28 cellular contexts compared by ENCODE assay signal in genomic region chr4:55055529-55055928, GRCh38.
"Had no signal": no experiment of that assay in that cellular context is flagged by ENCODE, and none has a peak within 500 bp of the region (broad histone marks: within the 10 kb centered on the region; RNA-seq: fewer than 3 reads in every experiment).

No MANE protein-coding gene starts in this region.

- H3K27ac ChIP-seq: stomach, suprapubic skin, testis, thoracic aorta, thyroid gland, tibial artery, tibial nerve, transverse colon, upper lobe of left lung, upper lobe of right lung, uterus, vagina had no signal

- DNase-seq: stimulated activated CD4-positive, alpha-beta T cell treated with anti-CD3 and anti-CD28 coated beads, Interleukin-2, amount 100 ng/mL, for 48 hours; stimulated activated CD4-positive, alpha-beta T cell treated with anti-CD3 and anti-CD28 coated beads, Interleukin-4, amount 100 ng/mL, for 1 hour; stimulated activated CD4-positive, alpha-beta T cell treated with anti-CD3 and anti-CD28 coated beads, Interleukin-4, amount 100 ng/mL, for 24 hours; stimulated activated CD4-positive, alpha-beta T cell treated with anti-CD3 and anti-CD28 coated beads, Interleukin-4, amount 100 ng/mL, for 4 hours; stimulated activated CD8-positive, alpha-beta memory T cell treated with anti-CD3 and anti-CD28 coated beads, Interleukin-4, amount 100 ng/mL, for 48 hours; stimulated activated naive B cell treated with anti-CD40 and anti-IgM and Interleukin-4, amounts not matched to agents 10 μg/mL and 1 μg/mL and 100 μg/mL, for 72 hours; stimulated activated naive CD4-positive, alpha-beta T cell; stimulated activated naive CD4-positive, alpha-beta T cell treated with Interleukin-2 at 50 U/mL for 16 hours; stimulated activated naive CD8-positive, alpha-beta T cell treated with anti-CD3 and anti-CD28 coated beads, Interleukin-15, amount 100 ng/mL, for 72 hours; stimulated activated naive CD8-positive, alpha-beta T cell treated with anti-CD3 and anti-CD28 coated beads, Interleukin-15, Interleukin-2, amounts not matched to agents 100 U/mL and 50 U/mL, for 24 hours; stomach; substantia nigra; testis; thyroid gland; tibial artery; transverse colon; trophoblast cell; upper lobe of left lung; upper lobe of right lung; uterus had no signal

- H3K27ac Mint-ChIP-seq: stimulated activated effector memory CD8-positive, alpha-beta T cell treated with anti-CD3 and anti-CD28 coated beads, Interleukin-12 subunit alpha, Interleukin-12 subunit beta, amount 100 ng/mL, for 72 hours; stimulated activated memory B cell treated with anti-CD40 and anti-IgM and Interleukin-4, amounts not matched to agents 10 μg/mL and 1 μg/mL and 100 μg/mL, for 72 hours; stimulated activated naive B cell treated with anti-CD40 and anti-IgM and Interleukin-4, amounts not matched to agents 10 μg/mL and 1 μg/mL and 100 μg/mL, for 72 hours; stimulated activated naive CD8-positive, alpha-beta T cell treated with anti-CD3 and anti-CD28 coated beads, Interleukin-15, amount 100 ng/mL, for 72 hours; stimulated activated naive CD8-positive, alpha-beta T cell treated with anti-CD3 and anti-CD28 coated beads, Interleukin-15, Interleukin-2, amounts not matched to agents 100 ng/mL and 50 ng/mL, for 24 hours; type B pancreatic cell had no signal

- H3K4me3 ChIP-seq: stomach, suprapubic skin, testis, thoracic aorta, thyroid gland, tibial artery, tibial nerve, transverse colon, upper lobe of left lung, upper lobe of right lung, uterus, vagina had no signal

- H3K36me3 ChIP-seq: stomach, suprapubic skin, thoracic aorta, thyroid gland, tibial artery, tibial nerve, transverse colon, upper lobe of left lung, upper lobe of right lung, uterus, vagina had no signal

- H3K27me3 ChIP-seq: stomach, suprapubic skin, testis, thyroid gland, tibial artery, tibial nerve, transverse colon, upper lobe of left lung, upper lobe of right lung, uterus, vagina had no signal

- H3K4me1 Mint-ChIP-seq: stimulated activated effector memory CD8-positive, alpha-beta T cell treated with anti-CD3 and anti-CD28 coated beads, Interleukin-12 subunit alpha, Interleukin-12 subunit beta, amount 100 ng/mL, for 72 hours; stimulated activated memory B cell treated with anti-CD40 and anti-IgM and Interleukin-4, amounts not matched to agents 10 μg/mL and 1 μg/mL and 100 μg/mL, for 72 hours; stimulated activated naive B cell treated with anti-CD40 and anti-IgM and Interleukin-4, amounts not matched to agents 10 μg/mL and 1 μg/mL and 100 μg/mL, for 72 hours; stimulated activated naive CD8-positive, alpha-beta T cell treated with anti-CD3 and anti-CD28 coated beads, Interleukin-15, amount 100 ng/mL, for 72 hours had no signal

- H3K4me3 Mint-ChIP-seq: stimulated activated effector memory CD8-positive, alpha-beta T cell treated with anti-CD3 and anti-CD28 coated beads, Interleukin-12 subunit alpha, Interleukin-12 subunit beta, amount 100 ng/mL, for 72 hours; stimulated activated memory B cell treated with anti-CD40 and anti-IgM and Interleukin-4, amounts not matched to agents 10 μg/mL and 1 μg/mL and 100 μg/mL, for 72 hours; stimulated activated naive B cell treated with anti-CD40 and anti-IgM and Interleukin-4, amounts not matched to agents 10 μg/mL and 1 μg/mL and 100 μg/mL, for 72 hours; stimulated activated naive CD8-positive, alpha-beta T cell treated with anti-CD3 and anti-CD28 coated beads, Interleukin-15, amount 100 ng/mL, for 72 hours; stimulated activated naive CD8-positive, alpha-beta T cell treated with anti-CD3 and anti-CD28 coated beads, Interleukin-15, Interleukin-2, amounts not matched to agents 100 ng/mL and 50 ng/mL, for 24 hours; type B pancreatic cell had no signal

- H3K36me3 Mint-ChIP-seq: stimulated activated effector memory CD8-positive, alpha-beta T cell treated with anti-CD3 and anti-CD28 coated beads, Interleukin-12 subunit alpha, Interleukin-12 subunit beta, amount 100 ng/mL, for 72 hours; stimulated activated memory B cell treated with anti-CD40 and anti-IgM and Interleukin-4, amounts not matched to agents 10 μg/mL and 1 μg/mL and 100 μg/mL, for 72 hours; stimulated activated naive B cell treated with anti-CD40 and anti-IgM and Interleukin-4, amounts not matched to agents 10 μg/mL and 1 μg/mL and 100 μg/mL, for 72 hours; type B pancreatic cell had no signal

- H3K9me3 ChIP-seq: suprapubic skin, testis, thoracic aorta, thyroid gland, transverse colon, upper lobe of left lung, upper lobe of right lung, uterus, vagina had no signal

- H3K4me1 ChIP-seq: stomach, suprapubic skin, testis, thyroid gland, tibial artery, tibial nerve, transverse colon, upper lobe of right lung, uterus, vagina had no signal

- H3K27me3 Mint-ChIP-seq: stimulated activated memory B cell treated with anti-CD40 and anti-IgM and Interleukin-4, amounts not matched to agents 10 μg/mL and 1 μg/mL and 100 μg/mL, for 72 hours; stimulated activated naive B cell treated with anti-CD40 and anti-IgM and Interleukin-4, amounts not matched to agents 10 μg/mL and 1 μg/mL and 100 μg/mL, for 72 hours; stimulated activated naive CD8-positive, alpha-beta T cell treated with anti-CD3 and anti-CD28 coated beads, Interleukin-15, Interleukin-2, amounts not matched to agents 100 ng/mL and 50 ng/mL, for 24 hours; type B pancreatic cell had no signal

- H3K9me3 Mint-ChIP-seq: stimulated activated memory B cell treated with anti-CD40 and anti-IgM and Interleukin-4, amounts not matched to agents 10 μg/mL and 1 μg/mL and 100 μg/mL, for 72 hours; stimulated activated naive CD8-positive, alpha-beta T cell treated with anti-CD3 and anti-CD28 coated beads, Interleukin-15, Interleukin-2, amounts not matched to agents 100 ng/mL and 50 ng/mL, for 24 hours; type B pancreatic cell had no signal

- ATAC-seq: stimulated activated effector memory CD8-positive, alpha-beta T cell treated with anti-CD3 and anti-CD28 coated beads, Interleukin-12 subunit alpha, Interleukin-12 subunit beta, amount 100 ng/mL, for 72 hours; stimulated activated memory B cell treated with anti-CD40 and anti-IgM and Interleukin-4, amounts not matched to agents 10 μg/mL and 1 μg/mL and 100 μg/mL, for 72 hours; stimulated activated naive B cell treated with anti-CD40 and anti-IgM and Interleukin-4, amounts not matched to agents 10 μg/mL and 1 μg/mL and 100 μg/mL, for 72 hours; stimulated activated naive CD8-positive, alpha-beta T cell treated with anti-CD3 and anti-CD28 coated beads, Interleukin-15, amount 100 ng/mL, for 72 hours; stimulated activated naive CD8-positive, alpha-beta T cell treated with anti-CD3 and anti-CD28 coated beads, Interleukin-15, Interleukin-2, amounts not matched to agents 100 U/mL and 50 U/mL, for 24 hours; upper lobe of right lung had no signal
